Comparison of ENCODE assay signal across 1 cellular context in the genomic region with DNA sequence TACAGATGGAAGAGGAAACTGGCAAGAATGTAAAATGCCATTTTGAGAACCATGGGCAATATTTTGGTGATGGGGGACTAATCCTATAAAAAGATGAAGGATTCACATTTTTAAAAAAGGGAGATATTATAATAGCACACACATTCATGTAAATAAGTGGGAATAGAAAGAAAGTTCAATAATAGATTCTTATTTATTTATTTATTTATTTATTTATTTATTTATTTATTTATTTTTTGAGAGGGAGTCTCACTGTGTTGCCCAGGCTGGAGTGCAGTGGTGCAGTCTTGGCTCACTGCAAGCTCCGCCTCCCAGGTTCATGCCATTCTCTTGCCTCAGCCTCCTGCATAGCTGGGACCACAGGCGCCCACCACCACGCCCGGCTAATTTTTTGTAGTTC. TPM values are rescaled to one million over a fixed set of nuclear protein-coding genes. Genes with fewer than 3 reads are reported as not detected.
"Had no signal": no experiment of that assay in that cellular context is flagged by ENCODE, and none has a peak within 500 bp of the region (broad histone marks: within the 10 kb centered on the region; RNA-seq: fewer than 3 reads in every experiment).

No MANE protein-coding gene starts in this region.

RNA-seq across cellular contexts. Expression of a gene that starts 24.3 kb away (rescaled TPM):
- total RNA-seq: G401 had no signal
